18 cellular contexts compared by ENCODE assay signal in the genomic region with DNA sequence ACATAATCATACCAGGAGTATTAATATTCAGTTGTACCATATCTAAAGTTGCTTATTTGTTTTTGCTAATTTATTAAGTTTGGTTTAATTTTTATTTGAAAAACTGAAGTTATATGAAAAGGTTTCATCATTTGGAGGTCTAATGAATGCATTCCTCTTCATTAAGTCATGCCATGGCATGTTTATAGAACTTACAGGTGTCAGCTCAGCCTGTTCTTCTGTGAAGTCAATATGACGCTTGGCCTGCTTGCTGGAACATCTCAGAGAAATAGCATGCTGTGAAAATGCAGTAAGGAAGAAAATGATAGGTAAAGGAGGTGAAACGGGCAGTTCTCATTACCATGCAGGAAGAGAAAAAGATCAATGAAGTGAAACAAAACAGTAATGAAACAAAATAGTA. TPM values are rescaled to one million over a fixed set of nuclear protein-coding genes. Genes with fewer than 3 reads are reported as not detected.
DNase-seq lines count a peak whose midpoint lies in the region; ATAC-seq, FAIRE-seq and TF ChIP-seq lines count a peak whose summit lies in the region.
"Had no signal": no experiment of that assay in that cellular context is flagged by ENCODE, and none has a peak within 500 bp of the region (broad histone marks: within the 10 kb centered on the region; RNA-seq: fewer than 3 reads in every experiment).

No MANE protein-coding gene starts in this region.

- H3K9me3 ChIP-seq in astrocyte (ENCODE audit: insufficient read depth, low read depth, low read length) = no peaks in the 10 kb centered on the region
- H3K9me3 ChIP-seq: A549, BE2C had no signal

- no peak for FAIRE-seq in astrocyte (lab: Jason Lieb, UNC)
- FAIRE-seq: A549, GM12892 had no signal

- no peak overlapping the region for H3K9ac ChIP-seq in astrocyte (ENCODE audit: low read length)
- H3K9ac ChIP-seq: GM23248 had no signal

- DNase-seq in astrocyte (ENCODE audit: low read depth) = peak; percentile 19
- DNase-seq in choroid plexus epithelial cell (ENCODE audit: low read depth) = peak; percentile 52
- peak; percentile 27 for DNase-seq in iris pigment epithelial cell (ENCODE audit: low read depth)
- no peak for DNase-seq in activated T-cell treated with anti-CD3 and anti-CD28 coated beads, Interleukin-2, amount 50 U/mL, for 72 hours
- no peak for DNase-seq in DMS53 (lab: John Stamatoyannopoulos, UW)
- DNase-seq: BE2C; CD4-positive, alpha-beta memory T cell; DMS79 treated with DMSO at 0.1 percent for 48 hours; EL; GDM1; GM23248; IMR-90 had no signal

- no peaks in the 10 kb centered on the region for H3K4me1 ChIP-seq in astrocyte (ENCODE audit: insufficient read depth, low read length)
- H3K4me1 ChIP-seq: A549, BE2C had no signal

- H3K27me3 Mint-ChIP-seq in astrocyte (ENCODE audit: low read depth, unreplicated experiment) = no peaks in the 10 kb centered on the region
- H3K27me3 Mint-ChIP-seq in activated T-cell treated with anti-CD3 and anti-CD28 coated beads, Interleukin-2, amount 50 U/mL, for 72 hours (ENCODE audit: low read depth) = no peaks in the 10 kb centered on the region
- H3K27me3 Mint-ChIP-seq: CD4-positive, alpha-beta memory T cell had no signal

- no peak overlapping the region for H3K27ac Mint-ChIP-seq in astrocyte (ENCODE audit: unreplicated experiment)
- no peak overlapping the region for H3K27ac Mint-ChIP-seq in activated T-cell treated with anti-CD3 and anti-CD28 coated beads, Interleukin-2, amount 50 U/mL, for 72 hours

- H3K36me3 Mint-ChIP-seq in astrocyte (ENCODE audit: low read depth, unreplicated experiment) = peaks cover 3% of the 10 kb centered on the region
- no peaks in the 10 kb centered on the region for H3K36me3 Mint-ChIP-seq in activated T-cell treated with anti-CD3 and anti-CD28 coated beads, Interleukin-2, amount 50 U/mL, for 72 hours (ENCODE audit: insufficient read depth in 2 of 2)
- H3K36me3 Mint-ChIP-seq: CD4-positive, alpha-beta memory T cell had no signal

- no peak for ATAC-seq in activated T-cell treated with anti-CD3 and anti-CD28 coated beads, Interleukin-2, amount 50 U/mL, for 72 hours (replicated peaks in 1 of 2)
- ATAC-seq in GM19455 (IDR thresholded peaks at IDR 0.05; ENCODE audit: unreplicated experiment) = no peak
- ATAC-seq in GM21619 (IDR thresholded peaks at IDR 0.05; ENCODE audit: unreplicated experiment) = no peak
- ATAC-seq: A549, HCT116 had no signal

- H3K4me3 ChIP-seq in astrocyte (ENCODE audit: insufficient read depth, low read depth, low read length) (no peak overlapping the region), choroid plexus epithelial cell (ENCODE audit: low read depth, low read length) (no peak overlapping the region)
- H3K4me3 ChIP-seq: A549, GM23248 had no signal

- no peak for TF ChIP-seq CTCF in astrocyte (IDR thresholded peaks at IDR 0.05; ENCODE audit: insufficient read depth, low read depth, low read length)
- TF ChIP-seq CTCF in choroid plexus epithelial cell (conservative IDR thresholded peaks at IDR 0.05; ENCODE audit: low read depth, low read length) = no peak

- H3K27ac ChIP-seq in astrocyte (ENCODE audit: low read depth, low read length) = no peak overlapping the region
- H3K27ac ChIP-seq: A549, C4-2B, GM23248 had no signal

- no peaks in the 10 kb centered on the region for H3K4me1 Mint-ChIP-seq in astrocyte (ENCODE audit: low read depth, unreplicated experiment)
- no peaks in the 10 kb centered on the region for H3K4me1 Mint-ChIP-seq in activated T-cell treated with anti-CD3 and anti-CD28 coated beads, Interleukin-2, amount 50 U/mL, for 72 hours (ENCODE audit: low read depth)
- H3K4me1 Mint-ChIP-seq: CD4-positive, alpha-beta memory T cell had no signal

- H3K79me2 ChIP-seq in astrocyte (ENCODE audit: insufficient read depth, low read length) = peaks cover 36% of the 10 kb centered on the region

- no peak overlapping the region for H2AFZ ChIP-seq in astrocyte (ENCODE audit: low read depth, low read length)
- H2AFZ ChIP-seq: GM23248 had no signal

- peaks cover 5% of the 10 kb centered on the region for H4K20me1 ChIP-seq in astrocyte (ENCODE audit: insufficient read depth, low read length)

- H3K4me2 ChIP-seq in astrocyte (ENCODE audit: low read length) = no peak overlapping the region
- H3K4me2 ChIP-seq: A549 had no signal

- no peaks in the 10 kb centered on the region for H3K27me3 ChIP-seq in astrocyte (ENCODE audit: insufficient read depth, low read length)
- H3K27me3 ChIP-seq: BE2C had no signal

- no peak overlapping the region for H3K4me3 Mint-ChIP-seq in astrocyte (ENCODE audit: unreplicated experiment)
- no peak overlapping the region for H3K4me3 Mint-ChIP-seq in activated T-cell treated with anti-CD3 and anti-CD28 coated beads, Interleukin-2, amount 50 U/mL, for 72 hours
- H3K4me3 Mint-ChIP-seq: CD4-positive, alpha-beta memory T cell had no signal

- peaks cover 6% of the 10 kb centered on the region for H3K36me3 ChIP-seq in astrocyte (ENCODE audit: insufficient read depth, low read length)
- H3K36me3 ChIP-seq: BE2C had no signal

- H3K9me3 Mint-ChIP-seq in astrocyte (ENCODE audit: unreplicated experiment) = no peaks in the 10 kb centered on the region
- no peaks in the 10 kb centered on the region for H3K9me3 Mint-ChIP-seq in activated T-cell treated with anti-CD3 and anti-CD28 coated beads, Interleukin-2, amount 50 U/mL, for 72 hours
- H3K9me3 Mint-ChIP-seq: CD4-positive, alpha-beta memory T cell had no signal

RNA-seq across cellular contexts. Expression of a gene that starts 58.2 kb away (rescaled TPM):
- 43.4 and 50.4 TPM in 2 replicates for total RNA-seq in astrocyte
- total RNA-seq in activated T-cell treated with anti-CD3 and anti-CD28 coated beads, Interleukin-2, amount 50 U/mL, for 72 hours = 1 to 10 TPM; 3.7 to 6.0 TPM

Comparison
In these comparisons a context has a peak if more than half of its experiments do, and no peak if none do; other contexts are left out.
1. DNase-seq: peak in astrocyte (single experiment), choroid plexus epithelial cell (single experiment) and iris pigment epithelial cell (single experiment); none in activated T-cell treated with anti-CD3 and anti-CD28 coated beads, Interleukin-2, amount 50 U/mL, for 72 hours (0 of 2) and DMS53 (single experiment).